ENCODE assay signal across 11 cellular contexts in the genomic region with DNA sequence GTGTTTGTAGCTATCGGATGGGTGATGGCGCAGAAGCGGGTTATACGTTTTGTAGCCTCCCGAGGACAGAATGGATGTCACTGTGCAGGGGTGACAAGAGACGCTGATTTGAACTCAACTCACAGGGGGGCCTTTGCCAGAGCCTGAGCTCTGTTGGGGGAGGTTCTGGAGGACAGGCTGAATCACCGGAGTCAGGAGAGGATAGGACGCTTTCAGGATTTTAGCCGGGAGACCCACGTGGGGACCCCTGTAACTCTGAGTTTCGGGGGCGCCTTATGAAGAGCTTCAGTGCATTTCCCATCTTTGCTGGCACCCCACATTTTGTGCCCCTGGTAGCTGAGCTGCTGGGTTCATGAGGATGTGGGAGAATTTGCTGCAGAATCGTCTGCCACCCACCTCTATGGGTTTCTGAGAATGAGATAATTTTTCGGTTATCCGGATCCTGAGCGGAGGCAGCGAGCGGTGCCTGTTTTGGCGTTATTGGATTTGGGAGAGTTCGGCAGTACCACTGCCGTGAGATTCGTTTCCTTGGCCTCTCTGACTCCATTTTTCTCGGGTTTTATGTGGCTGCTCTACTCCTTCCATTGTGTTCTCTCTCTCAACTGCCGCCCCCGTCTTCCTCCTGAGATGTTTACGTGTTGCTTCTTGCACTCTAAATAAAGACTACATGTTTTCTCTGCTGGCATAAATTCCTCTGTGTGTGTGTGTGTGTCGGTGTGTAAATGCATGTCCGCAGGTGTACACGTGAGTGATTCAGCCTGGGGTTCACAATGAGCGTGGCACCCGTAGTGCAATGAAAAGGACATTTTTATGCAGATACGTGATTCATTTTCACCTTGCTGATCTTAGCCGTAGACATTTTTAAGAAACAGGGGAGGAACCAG.
DNase-seq lines count a peak whose midpoint lies in the region; ATAC-seq and TF ChIP-seq lines count a peak whose summit lies in the region.
"Had no signal": no experiment of that assay in that cellular context is flagged by ENCODE, and none has a peak within 500 bp of the region (broad histone marks: within the 10 kb centered on the region; RNA-seq: fewer than 3 reads in every experiment).

No MANE protein-coding gene starts in this region.

- in situ Hi-C loops in GM13977 (cut with MboI; ENCODE audit: low pct_unique_long_range_greater_than_20kb, low sequenced_read_pairs, unreplicated experiment), result no loop called here

- H3K4me3 ChIP-seq in heart right ventricle (peak overlapping the region in 9 of 10 donors; percentile 19 to 60 (median 47)), esophagus (ENCODE audit: low read depth in 1 of 2, low read length in 2 of 2) (peak overlapping the region in 1 of 2 donors; percentile 47), muscle layer of colon (ENCODE audit: low read depth in 1 of 2, low read length in 2 of 2) (peak overlapping the region in 1 of 2 donors; percentile 44), vagina (peak overlapping the region; percentile 35 to 39)

- intact Hi-C loops in heart right ventricle (cut with DNase I), result loop anchor here in 6 of 10 donors (5.0 to 10.0 kb wide), 5 partner anchors 80 to 168 kb away; a partner anchor contains a TSS
- intact Hi-C loops in left ventricle myocardium superior (cut with micrococcal nuclease), result no loop called here
- intact Hi-C loops in vagina (cut with DNase I), result no loop called here

- peak overlapping the region; percentile 49 for H3K9ac ChIP-seq in muscle layer of colon (ENCODE audit: low read length)

- H3K27me3 ChIP-seq in heart right ventricle, result no peaks in the 10 kb centered on the region
- no peaks in the 10 kb centered on the region for H3K27me3 ChIP-seq in esophagus (ENCODE audit: control insufficient read depth in 1 of 2, insufficient read depth in 2 of 2, low read length in 2 of 2)
- H3K27me3 ChIP-seq in muscle layer of colon (ENCODE audit: control insufficient read depth in 1 of 2, insufficient read depth in 2 of 2, low read length in 2 of 2), result no peaks in the 10 kb centered on the region
- no peaks in the 10 kb centered on the region for H3K27me3 ChIP-seq in vagina

- 73 to 76% methylated on average over 33 of the region's 33 CpGs for WGBS in heart right ventricle, 2 donors
- 67 to 72% methylated on average over 33 of the region's 33 CpGs for WGBS in esophagus, 2 donors

- H3K9me3 ChIP-seq in heart right ventricle (no peaks in the 10 kb centered on the region), esophagus (ENCODE audit: control insufficient read depth in 2 of 2, insufficient read depth in 1 of 2, low read depth in 1 of 2, low read length in 1 of 2) (no peaks in the 10 kb centered on the region), muscle layer of colon (ENCODE audit: low read length) (no peaks in the 10 kb centered on the region), vagina (no peaks in the 10 kb centered on the region)

- TF ChIP-seq CTCF in heart right ventricle (IDR thresholded peaks at IDR 0.05) (no peak), vagina (IDR thresholded peaks at IDR 0.05) (no peak), GM13977 (IDR thresholded peaks at IDR 0.05; ENCODE audit: extremely low read depth, insufficient read depth, missing control alignments) (no peak)

- H3K36me3 ChIP-seq in heart right ventricle (no peaks in the 10 kb centered on the region), esophagus (ENCODE audit: control insufficient read depth in 2 of 2, insufficient read depth in 2 of 2, low read length in 1 of 2) (no peaks in the 10 kb centered on the region), muscle layer of colon (ENCODE audit: insufficient read depth, low read length) (no peaks in the 10 kb centered on the region), vagina (no peaks in the 10 kb centered on the region)

- TF ChIP-seq POLR2A in vagina (IDR thresholded peaks at IDR 0.05), result no peak

- DNase-seq in heart right ventricle (no peak), left ventricle myocardium superior (no peak), vagina (ENCODE audit: extremely low spot score in 2 of 2) (no peak), GM13977 (ENCODE audit: low spot score) (no peak)
- DNase-seq: activated naive CD4-positive, alpha-beta T cell treated with anti-CD3 and anti-CD28 coated beads, Interleukin-2, amount 10 ng/mL, durations not matched to agents 7 days and 5 days; stimulated activated CD8-positive, alpha-beta memory T cell treated with anti-CD3 and anti-CD28 coated beads, Interleukin-4, amount 100 ng/mL, for 48 hours had no signal

- peaks cover 0 to 47% (median 31%) of the 10 kb centered on the region in 9 donors for H3K4me1 ChIP-seq in heart right ventricle
- H3K4me1 ChIP-seq in esophagus (ENCODE audit: control insufficient read depth in 2 of 2, insufficient read depth in 2 of 2, low read length in 1 of 2), result peaks cover 11 to 12% of the 10 kb centered on the region in 2 donors
- H3K4me1 ChIP-seq in muscle layer of colon (ENCODE audit: insufficient read depth, low read length), result peaks cover 14% of the 10 kb centered on the region
- H3K4me1 ChIP-seq in vagina, result peaks cover 28% of the 10 kb centered on the region

- ATAC-seq in heart right ventricle (no peak), left ventricle myocardium superior (no peak), HG02870 (IDR thresholded peaks at IDR 0.05; ENCODE audit: unreplicated experiment) (no peak), HG02884 (IDR thresholded peaks at IDR 0.05; ENCODE audit: unreplicated experiment) (no peak)
- ATAC-seq: activated CD4-positive, CD25-positive, alpha-beta regulatory T cell treated with anti-CD3 and anti-CD28 coated beads, Interleukin-2, amount 50 U/mL, for 24 hours had no signal

- H3K27ac ChIP-seq in heart right ventricle (peak overlapping the region; percentile 63 to 93 (median 84)), esophagus (ENCODE audit: low read depth in 2 of 2, low read length in 1 of 2) (peak overlapping the region; percentile 89 to 93), muscle layer of colon (ENCODE audit: low read depth, low read length) (no peak overlapping the region), vagina (peak overlapping the region; percentile 40)

Comparison
In these comparisons a context has a peak if more than half of its experiments do, and no peak if none do; other contexts are left out.
1. intact Hi-C loops: an anchor here in heart right ventricle (5.0 to 10.0 kb wide); none called in left ventricle myocardium superior and vagina.